In genomic region chr12:74508873-74509657, GRCh38 we compare ENCODE assay signal across 8 cellular contexts. TPM values are rescaled to one million over a fixed set of nuclear protein-coding genes. Genes with fewer than 3 reads are reported as not detected.
A peak's percentile ranks its signal among the peaks of the same experiment; 100 is the strongest.
DNase-seq lines count a peak whose midpoint lies in the region; ATAC-seq, FAIRE-seq and TF ChIP-seq lines count a peak whose summit lies in the region.
"Not testable (repeated sequence)": the region's sequence is repeated elsewhere in the genome, so short reads cannot be mapped to it uniquely, and the experiment has no call there.

No MANE protein-coding gene starts in this region.

- H3K9me3 ChIP-seq in ES-I3 (ENCODE audit: control insufficient read depth, insufficient read depth, low read length); K562 (replicated peaks; ENCODE audit: control insufficient read depth, insufficient read depth, low read depth, low read length); iPS-15b (ENCODE audit: control insufficient read depth, insufficient read depth, low read length); neural progenitor cell (ENCODE audit: low read depth): not testable (repeated sequence)

- H3K27ac ChIP-seq in K562 (ENCODE audit: extremely low read depth, low read depth, low read length) = peak overlapping the region; percentile 91
- H3K27ac ChIP-seq in neural progenitor cell = not testable (repeated sequence)

- CTCF ChIA-PET in K562 (lab: Yijun Ruan, JAX; ENCODE audit: low intra/inter-chr PET ratio) = not testable (repeated sequence)

- H3K4me2 ChIP-seq in K562 (ENCODE audit: insufficient read depth, low read length) = peak overlapping the region; percentile 71
- H3K4me2 ChIP-seq in neural progenitor cell = not testable (repeated sequence)

- H3F3A ChIP-seq in neural progenitor cell (ENCODE audit: low read depth) = not testable (repeated sequence)

- not testable (repeated sequence) for TF ChIP-seq RAD21 in K562 (CRISPR knock-in tag; conservative IDR thresholded peaks at IDR 0.05 in 1 of 2, IDR thresholded peaks at IDR 0.05 in 1 of 2)

- H3K9me1 ChIP-seq in K562 (ENCODE audit: control insufficient read depth, insufficient read depth, low read length) = not testable (repeated sequence)

- H3K27me3 ChIP-seq in K562 (ENCODE audit: control insufficient read depth in 2 of 2, insufficient read depth in 2 of 2, low read length in 2 of 2); iPS-15b (ENCODE audit: control insufficient read depth, insufficient read depth, low read length); neural progenitor cell: not testable (repeated sequence)

- not testable (repeated sequence) for H3K27me3 Mint-ChIP-seq in neural progenitor cell (ENCODE audit: insufficient read depth, low read depth)

- peak overlapping the region; percentile 60 for H3K4me3 Mint-ChIP-seq in neural progenitor cell

- not testable (repeated sequence) for H3K27ac Mint-ChIP-seq in neural progenitor cell

- not testable (repeated sequence) for H3K4me1 Mint-ChIP-seq in neural progenitor cell

- not testable (repeated sequence) for TF ChIP-seq EP300 in K562 (IDR thresholded peaks at IDR 0.05; ENCODE audit: low read length)

- intact Hi-C loops in K562 (cut with micrococcal nuclease) = not testable (repeated sequence)

- TF ChIP-seq POLR2A in K562 (conservative IDR thresholded peaks at IDR 0.05) = peak; percentile 68

- in situ Hi-C loops in K562 (cut with MboI) = not testable (repeated sequence)

- H3K9ac ChIP-seq in ES-I3 (ENCODE audit: low read depth, low read length) (peak overlapping the region; percentile 79), K562 (ENCODE audit: insufficient read depth in 1 of 2, low read depth in 2 of 2, low read length in 2 of 2) (peak overlapping the region; percentile 72 to 73), iPS-15b (ENCODE audit: low read depth, low read length) (peak overlapping the region; percentile 9)
- not testable (repeated sequence) for H3K9ac ChIP-seq in neural progenitor cell

- DNase-seq in A172 (ENCODE audit: low spot score) (peak; percentile 4), NCI-H2171 treated with DMSO at 0.1 percent for 48 hours (lab: John Stamatoyannopoulos, UW) (peak; percentile 37), OCI-M1 (lab: John Stamatoyannopoulos, UW) (peak; percentile 54), K562 (ENCODE audit: extremely low read depth in 1 of 4, low spot score in 3 of 4) (peak; percentile 14 to 64 (median 26))
- DNase-seq in Jurkat, Clone E6-1 (ENCODE audit: low read depth, low spot score) = peak; percentile 39
- DNase-seq in neural progenitor cell (ENCODE audit: low spot score) = not testable (repeated sequence)

- ATAC-seq in K562 = peak; percentile 94

- not testable (repeated sequence) for H3K79me2 ChIP-seq in K562 (ENCODE audit: control insufficient read depth, insufficient read depth, low read length); neural progenitor cell (ENCODE audit: low read depth)

- H3K4me3 ChIP-seq in Jurkat, Clone E6-1 (ENCODE audit: low read length) = peak overlapping the region; percentile 27
- peak overlapping the region; percentile 43 for H3K4me3 ChIP-seq in K562
- H3K4me3 ChIP-seq in iPS-15b (ENCODE audit: low read depth, low read length) = peak overlapping the region; percentile 36
- not testable (repeated sequence) for H3K4me3 ChIP-seq in neural progenitor cell

- FAIRE-seq in K562 (lab: Jason Lieb, UNC) = not testable (repeated sequence)

- not testable (repeated sequence) for H3K4me1 ChIP-seq in ES-I3 (ENCODE audit: insufficient read depth, low read length); K562 (replicated peaks in 1 of 2; ENCODE audit: control insufficient read depth in 2 of 2, insufficient read depth in 2 of 2, low read length in 2 of 2); iPS-15b (ENCODE audit: control insufficient read depth, insufficient read depth, low read length); neural progenitor cell

- not testable (repeated sequence) for H3K36me3 ChIP-seq in ES-I3 (ENCODE audit: insufficient read depth, low read length); K562 (ENCODE audit: control insufficient read depth, insufficient read depth, low read length); iPS-15b (ENCODE audit: control insufficient read depth, insufficient read depth, low read length); neural progenitor cell

- not testable (repeated sequence) for TF ChIP-seq CTCF in K562 (IDR thresholded peaks at IDR 0.05 in 2 of 3, conservative IDR thresholded peaks at IDR 0.05 in 1 of 3; ENCODE audit: insufficient read depth in 2 of 3, low read depth in 1 of 3, low read length in 3 of 3); neural progenitor cell (IDR thresholded peaks at IDR 0.05)

- peak overlapping the region; percentile 93 for H2AFZ ChIP-seq in K562 (ENCODE audit: low read depth, low read length)
- H2AFZ ChIP-seq in neural progenitor cell (replicated peaks) = peak overlapping the region; percentile 63

- POLR2A ChIA-PET in K562 (lab: Yijun Ruan, JAX) = interaction anchor here (0.6 to 1.0 kb wide), 2 partner anchors 13 to 31 kb away, joined by 4 read pairs; no protein-coding TSS in a partner anchor

- TSS peak; percentile 70 for BruUV-seq in K562 (replicated peaks; lab: Mats Ljungman, UMichigan)

- H3K36me3 Mint-ChIP-seq in neural progenitor cell = not testable (repeated sequence)

- H4K20me1 ChIP-seq in K562 (replicated peaks; ENCODE audit: control insufficient read depth, insufficient read depth, low read length); neural progenitor cell (ENCODE audit: low read depth): not testable (repeated sequence)

- 3% methylated on average over 13 of the region's 31 CpGs for whole genome bisulfite sequencing in K562 (ENCODE audit: insufficient coverage, low coverage, missing lambda C conversion rate)

- H3K9me3 Mint-ChIP-seq in neural progenitor cell = not testable (repeated sequence)

TF ChIP-seq in K562, 482 proteins besides CTCF, POLR2A, EP300 and RAD21 (continues in another document):
- TF ChIP-seq FOXK2 (conservative IDR thresholded peaks at IDR 0.05 in 1 of 2, IDR thresholded peaks at IDR 0.05 in 1 of 2; ENCODE audit: low read depth in 2 of 2) = 0 out of 4 replicates have a peak, but pooled peaks of 1 of the 2 experiments have one; percentile 7
- TF ChIP-seq POLR2G (IDR thresholded peaks at IDR 0.05; ENCODE audit: low read depth, low read length) = peak; percentile 58
- peak; percentile 15 for TF ChIP-seq PRDM10 (IDR thresholded peaks at IDR 0.05; ENCODE audit: partially characterized antibody)
- TF ChIP-seq L3MBTL2 (IDR thresholded peaks at IDR 0.05) = peak; percentile 54

RNA-seq across cellular contexts. Expression of gene ATXN7L3B, which starts 28.6 kb away (rescaled TPM):
- total RNA-seq in A172 (2014; rRNA removed; shearing (Covaris generic)) = 18.4 and 19.3 TPM in 2 replicates
- 20.5 TPM for polyA plus RNA-seq in Jurkat, Clone E6-1 (2012; ENCODE audit: insufficient read depth, insufficient read length)
- 19.7 and 20.5 TPM in 2 replicates for total RNA-seq in K562 (2011; cell fraction: chromatin; rRNA removed; ENCODE audit: low replicate concordance)
- total RNA-seq in K562 (2011; cell fraction: nucleolus; rRNA removed) = 19.6 and 20.2 TPM in 2 replicates
- total RNA-seq in K562 (2011; cell fraction: nucleoplasm; rRNA removed) = 27.8 and 30.8 TPM in 2 replicates
- total RNA-seq in K562 (2014; rRNA removed) (20.4 and 25.3 TPM in 2 replicates), K562 (2014; rRNA removed; fragmentation: Illumina TruSeq; extraction: Trizol) (32.1 and 34.7 TPM in 2 replicates), K562 (2015; rRNA removed; fragmentation: Illumina TruSeq; extraction: Trizol) (30.1 and 31.0 TPM in 2 replicates), K562 (2021) (33.0 and 35.6 TPM in 2 replicates), neural progenitor cell (ENCODE audit: low replicate concordance) (47.0 and 50.9 TPM in 2 replicates)
- polyA plus RNA-seq in K562 (2011; rRNA removed) (34.3 and 40.5 TPM in 2 replicates), K562 (2014; fragmentation: Illumina TruSeq; extraction: Trizol) (30.6 and 31.8 TPM in 2 replicates), K562 (2014; fragmentation: Nextera tagmentation; extraction: Ambion mirVana) (10 to 100 TPM; 10.3 to 12.1 TPM), K562 (2014; rRNA removed) (22.9 and 25.1 TPM in 2 replicates)
- polyA plus RNA-seq in K562 (2011; cell fraction: cytosol; rRNA removed) = 15.1 and 30.2 TPM in 2 replicates
- 15.7 and 21.1 TPM in 2 replicates for polyA plus RNA-seq in K562 (2011; cell fraction: nucleus; rRNA removed)
- polyA plus RNA-seq in K562 (2012) = 21.5 and 28.4 TPM in 2 replicates
- 50.8 and 51.2 TPM in 2 replicates for polyA minus RNA-seq in K562 (2011; rRNA and poly(A)+ RNA removed)
- 18.2 and 24.0 TPM in 2 replicates for polyA minus RNA-seq in K562 (2011; cell fraction: cytosol; rRNA and poly(A)+ RNA removed)
- 14.1 and 31.0 TPM in 2 replicates for polyA minus RNA-seq in K562 (2011; cell fraction: nucleus; rRNA and poly(A)+ RNA removed)
